ENCODE assay signal across 10 cellular contexts in the genomic region with DNA sequence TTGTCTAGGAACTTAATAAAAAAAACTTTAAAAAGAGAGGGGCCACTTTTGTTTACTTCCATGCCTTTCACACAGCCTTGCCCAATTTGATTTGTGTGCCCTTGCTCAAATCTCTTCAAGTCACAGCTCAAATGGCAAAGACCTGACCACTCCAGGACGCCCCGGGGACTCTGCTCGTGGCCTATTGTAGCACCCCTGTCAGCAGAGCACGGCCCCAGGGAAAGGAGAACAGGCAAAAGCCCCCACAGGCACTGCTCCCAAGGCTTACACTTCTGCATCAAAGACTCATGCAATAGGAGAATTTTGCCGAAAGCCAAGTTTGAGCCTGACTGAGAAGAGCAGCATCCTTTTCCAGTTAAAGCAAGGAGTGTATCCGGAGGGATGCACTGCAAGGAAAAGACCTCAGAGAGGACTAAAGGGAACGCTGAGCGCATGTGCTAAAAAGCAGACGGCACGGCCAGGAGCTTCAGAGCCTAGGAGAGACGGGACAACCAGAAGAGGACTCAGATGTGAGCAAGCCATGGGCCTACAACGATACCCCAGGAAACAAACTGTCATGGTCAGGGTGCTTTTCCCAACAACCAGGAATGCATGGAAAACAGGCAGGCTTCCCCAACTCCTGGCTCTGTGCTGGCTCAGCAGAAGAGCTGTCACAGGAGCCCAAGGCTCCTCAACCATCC. TPM values are rescaled to one million over a fixed set of nuclear protein-coding genes. Genes with fewer than 3 reads are reported as not detected.
A peak's percentile ranks its signal among the peaks of the same experiment; 100 is the strongest.
DNase-seq lines count a peak whose midpoint lies in the region; ATAC-seq and TF ChIP-seq lines count a peak whose summit lies in the region.
"Had no signal": no experiment of that assay in that cellular context is flagged by ENCODE, and none has a peak within 500 bp of the region (broad histone marks: within the 10 kb centered on the region; RNA-seq: fewer than 3 reads in every experiment).

No MANE protein-coding gene starts in this region.

- H3K4me1 Mint-ChIP-seq in CD4-positive, alpha-beta T cell (ENCODE audit: low read depth): peaks cover 99% of the 10 kb centered on the region

- POLR2A ChIA-PET in CD4-positive, alpha-beta T cell (lab: Charles Lee): interaction anchor here (1.0 kb wide), 1 partner anchor 8 kb away, joined by 4 read pairs; the partner anchor contains the start of gene CREBBP

- peaks cover 100% of the 10 kb centered on the region for H3K79me2 ChIP-seq in DOHH2 (ENCODE audit: control insufficient read depth, low read length)

- no peak for TF ChIP-seq CTCF in DOHH2 (IDR thresholded peaks at IDR 0.05; ENCODE audit: low read depth, low read length, poor library complexity, severe bottlenecking)
- TF ChIP-seq CTCF in sigmoid colon (IDR thresholded peaks at IDR 0.05): no peak
- no peak for TF ChIP-seq CTCF in CD4-positive, alpha-beta T cell (IDR thresholded peaks at IDR 0.05)

- H3K4me2 ChIP-seq in DOHH2 (ENCODE audit: low read length): peak overlapping the region; percentile 33

- WGBS in right cardiac atrium: 38% methylated on average over 12 of the region's 12 CpGs
- 83 to 88% methylated on average over 12 of the region's 12 CpGs for WGBS in sigmoid colon, 2 donors

- peak; percentile 17; the same call in 2 of the 3 replicates for ATAC-seq in SK-N-SH treated with all-trans-retinoic acid at 6 μM for 48 hours
- peak in 1 of 2 donors; percentile 14 for ATAC-seq in right cardiac atrium
- no peak for ATAC-seq in CD4-positive, alpha-beta T cell (ENCODE audit: poor library complexity)
- ATAC-seq: activated CD4-positive, CD25-positive, alpha-beta regulatory T cell treated with anti-CD3 and anti-CD28 coated beads, Interleukin-2, amount 50 U/mL, for 24 hours had no signal

- CTCF ChIA-PET in CD4-positive, alpha-beta T cell (lab: Charles Lee): interaction anchor here (1.4 kb wide), 1 partner anchor 67 kb away, joined by 3 read pairs; no protein-coding TSS in a partner anchor

- 0 out of 2 replicates have a peak, but pooled peaks cover 4% of the 10 kb centered on the region for H3F3A ChIP-seq in DOHH2 (ENCODE audit: control insufficient read depth, insufficient read depth)

- peaks cover 32% of the 10 kb centered on the region for H3K36me3 Mint-ChIP-seq in CD4-positive, alpha-beta T cell (ENCODE audit: low read depth)

- no peak overlapping the region for H3K27ac Mint-ChIP-seq in CD4-positive, alpha-beta T cell

- H4K20me1 ChIP-seq in DOHH2 (ENCODE audit: control insufficient read depth, insufficient read depth, low read depth, low read length): peaks cover 67% of the 10 kb centered on the region

- H3K27me3 ChIP-seq in DOHH2 (ENCODE audit: control insufficient read depth, low read length) (no peaks in the 10 kb centered on the region), right cardiac atrium (ENCODE audit: control insufficient read depth, insufficient read depth) (no peaks in the 10 kb centered on the region), sigmoid colon (no peaks in the 10 kb centered on the region)
- no peaks in the 10 kb centered on the region for H3K27me3 ChIP-seq in CD4-positive, alpha-beta T cell (ENCODE audit: control insufficient read depth, insufficient read depth, low read length)

- no peak for TF ChIP-seq EP300 in sigmoid colon (IDR thresholded peaks at IDR 0.05)

- H3K27ac ChIP-seq in DOHH2 (ENCODE audit: low read depth, low read length) (no peak overlapping the region), right cardiac atrium (ENCODE audit: low read length) (peak overlapping the region; percentile 31), sigmoid colon (peak overlapping the region; percentile 0 to 64 (median 58))
- H3K27ac ChIP-seq in CD4-positive, alpha-beta T cell (ENCODE audit: low read depth, low read length): no peak overlapping the region

- H3K9me3 Mint-ChIP-seq in CD4-positive, alpha-beta T cell: no peaks in the 10 kb centered on the region

- H3K4me3 ChIP-seq in DOHH2 (ENCODE audit: low read length): no peak overlapping the region
- no peak overlapping the region for H3K4me3 ChIP-seq in right cardiac atrium (ENCODE audit: low read length)
- H3K4me3 ChIP-seq in sigmoid colon: no peak overlapping the region

- no peak for TF ChIP-seq POLR2A in sigmoid colon (IDR thresholded peaks at IDR 0.05)

- H3K4me3 Mint-ChIP-seq in CD4-positive, alpha-beta T cell: no peak overlapping the region

- no peaks in the 10 kb centered on the region for H3K9me3 ChIP-seq in DOHH2 (ENCODE audit: control insufficient read depth, insufficient read depth, low read length)
- H3K9me3 ChIP-seq in right cardiac atrium (ENCODE audit: control insufficient read depth, low read length): no peaks in the 10 kb centered on the region
- H3K9me3 ChIP-seq in sigmoid colon: no peaks in the 10 kb centered on the region
- H3K9me3 ChIP-seq in CD4-positive, alpha-beta T cell (ENCODE audit: control insufficient read depth, low read length): no peaks in the 10 kb centered on the region

- H3K36me3 ChIP-seq in DOHH2 (ENCODE audit: control insufficient read depth, low read length): peaks cover 20% of the 10 kb centered on the region
- H3K36me3 ChIP-seq in sigmoid colon: no peaks in the 10 kb centered on the region

- H3K9me2 ChIP-seq in DOHH2 (replicated peaks; ENCODE audit: control insufficient read depth, low read length): no peaks in the 10 kb centered on the region

- H3K27me3 Mint-ChIP-seq in CD4-positive, alpha-beta T cell: no peaks in the 10 kb centered on the region

- intact Hi-C loops in right cardiac atrium (cut with DNase I): loop anchor here in 2 of 4 donors (10.0 kb wide), 4 partner anchors 78 to 158 kb away; partner anchors contain the start of gene TRAP1 (in 1 of the 2)
- intact Hi-C loops in sigmoid colon (cut with DNase I): no loop called here
- intact Hi-C loops in CD4-positive, alpha-beta T cell (cut with DNase I, micrococcal nuclease): loop anchor here (5.0 kb wide), 2 partner anchors 45 to 85 kb away; no protein-coding TSS in a partner anchor
- intact Hi-C loops in posterior cingulate gyrus (cut with DNase I): loop anchor here (10.0 kb wide), 1 partner anchor 98 kb away; no protein-coding TSS in a partner anchor

- DNase-seq in right cardiac atrium (no peak), sigmoid colon (no peak), SHP77 (lab: John Stamatoyannopoulos, UW) (no peak), posterior cingulate gyrus (no peak), NCI-H1436 treated with DMSO at 0.1 percent for 48 hours (lab: John Stamatoyannopoulos, UW) (no peak)
- DNase-seq in CD4-positive, alpha-beta T cell: no peak
- DNase-seq: NCI-H2171 treated with DMSO at 0.1 percent for 48 hours had no signal

- peaks cover 55% of the 10 kb centered on the region for H3K4me1 ChIP-seq in DOHH2 (ENCODE audit: control insufficient read depth, low read length)
- peaks cover 41% of the 10 kb centered on the region for H3K4me1 ChIP-seq in right cardiac atrium (ENCODE audit: control insufficient read depth, insufficient read depth, low read length)
- H3K4me1 ChIP-seq in sigmoid colon: peaks cover 0 to 100% (median 96%) of the 10 kb centered on the region in 4 donors

TF ChIP-seq in SK-N-SH treated with all-trans-retinoic acid at 6 μM for 48 hours, 23 proteins besides CTCF, POLR2A, EP300 and RAD21:
- TF ChIP-seq POU6F1 (CRISPR knock-in tag; IDR thresholded peaks at IDR 0.05; ENCODE audit: borderline replicate concordance, low read depth): no peak
- no peak for TF ChIP-seq ZC3H10 (CRISPR knock-in tag; IDR thresholded peaks at IDR 0.05)
- no peak for TF ChIP-seq GLIS3 (CRISPR knock-in tag; IDR thresholded peaks at IDR 0.05)
- TF ChIP-seq OSR1 (CRISPR knock-in tag; IDR thresholded peaks at IDR 0.05): no peak
- no peak for TF ChIP-seq ARNTL (CRISPR knock-in tag; IDR thresholded peaks at IDR 0.05; ENCODE audit: borderline replicate concordance, low read depth)
- TF ChIP-seq, protein P1, sequence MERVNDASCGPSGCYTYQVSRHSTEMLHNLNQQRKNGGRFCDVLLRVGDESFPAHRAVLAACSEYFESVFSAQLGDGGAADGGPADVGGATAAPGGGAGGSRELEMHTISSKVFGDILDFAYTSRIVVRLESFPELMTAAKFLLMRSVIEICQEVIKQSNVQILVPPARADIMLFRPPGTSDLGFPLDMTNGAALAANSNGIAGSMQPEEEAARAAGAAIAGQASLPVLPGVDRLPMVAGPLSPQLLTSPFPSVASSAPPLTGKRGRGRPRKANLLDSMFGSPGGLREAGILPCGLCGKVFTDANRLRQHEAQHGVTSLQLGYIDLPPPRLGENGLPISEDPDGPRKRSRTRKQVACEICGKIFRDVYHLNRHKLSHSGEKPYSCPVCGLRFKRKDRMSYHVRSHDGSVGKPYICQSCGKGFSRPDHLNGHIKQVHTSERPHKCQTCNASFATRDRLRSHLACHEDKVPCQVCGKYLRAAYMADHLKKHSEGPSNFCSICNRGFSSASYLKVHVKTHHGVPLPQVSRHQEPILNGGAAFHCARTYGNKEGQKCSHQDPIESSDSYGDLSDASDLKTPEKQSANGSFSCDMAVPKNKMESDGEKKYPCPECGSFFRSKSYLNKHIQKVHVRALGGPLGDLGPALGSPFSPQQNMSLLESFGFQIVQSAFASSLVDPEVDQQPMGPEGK (CRISPR knock-in tag; IDR thresholded peaks at IDR 0.05; ENCODE audit: borderline replicate concordance): no peak
- no peak for TF ChIP-seq BACH2 (CRISPR knock-in tag; IDR thresholded peaks at IDR 0.05; ENCODE audit: borderline replicate concordance)
- TF ChIP-seq ZNF8 (CRISPR knock-in tag; IDR thresholded peaks at IDR 0.05): no peak
- no peak for TF ChIP-seq ZFP3 (CRISPR knock-in tag; IDR thresholded peaks at IDR 0.05)
- TF ChIP-seq ZFP30 (CRISPR knock-in tag; IDR thresholded peaks at IDR 0.05): no peak
- TF ChIP-seq TOX (CRISPR knock-in tag; IDR thresholded peaks at IDR 0.05; ENCODE audit: borderline replicate concordance): no peak

RNA-seq across cellular contexts. Expression of gene CREBBP, which starts 8.2 kb away (rescaled TPM):
- total RNA-seq in right cardiac atrium (10 to 100 TPM; 37.0 to 46.4 (median 42.1) TPM), sigmoid colon (10 to 100 TPM; 39.5 to 85.3 (median 46.4) TPM)
- polyA plus RNA-seq in right cardiac atrium (19.0 TPM), sigmoid colon (10 to 100 TPM in 1 of 3 donors, 1 to 10 TPM in 2; 5.4 to 29.2 (median 7.4) TPM)
- total RNA-seq in CD4-positive, alpha-beta T cell: 100 to 1,000 TPM; 145 to 152 TPM

Comparison
In these comparisons a context has a peak if more than half of its experiments do, and no peak if none do; other contexts are left out.
1. H3K27ac ChIP-seq: peak in right cardiac atrium (single experiment) and sigmoid colon (4 of 4); none in DOHH2 (single experiment) and CD4-positive, alpha-beta T cell (single experiment).